1 cellular context compared by ENCODE assay signal in genomic region chr6:132733288-132733687, GRCh38.
TF ChIP-seq lines count a peak whose summit lies in the region.

No MANE protein-coding gene starts in this region.

TF ChIP-seq in GM23338, 12 proteins besides CTCF, POLR2A, EP300 and RAD21 (continued from another document):
- TF ChIP-seq ZNF462 (CRISPR knock-in tag; IDR thresholded peaks at IDR 0.05), result no peak
- no peak for TF ChIP-seq REST (IDR thresholded peaks at IDR 0.05; ENCODE audit: unreplicated experiment)
- TF ChIP-seq CREB1 (CRISPR knock-in tag; IDR thresholded peaks at IDR 0.05; ENCODE audit: low read depth), result no peak
- TF ChIP-seq POLR2AphosphoS5 (IDR thresholded peaks at IDR 0.05; ENCODE audit: low read depth), result no peak
- TF ChIP-seq EZH2phosphoT487 (IDR thresholded peaks at IDR 0.05; ENCODE audit: unreplicated experiment), result no peak
- TF ChIP-seq ETS1 (IDR thresholded peaks at IDR 0.05), result no peak
